15 cellular contexts compared by ENCODE assay signal in the genomic region with DNA sequence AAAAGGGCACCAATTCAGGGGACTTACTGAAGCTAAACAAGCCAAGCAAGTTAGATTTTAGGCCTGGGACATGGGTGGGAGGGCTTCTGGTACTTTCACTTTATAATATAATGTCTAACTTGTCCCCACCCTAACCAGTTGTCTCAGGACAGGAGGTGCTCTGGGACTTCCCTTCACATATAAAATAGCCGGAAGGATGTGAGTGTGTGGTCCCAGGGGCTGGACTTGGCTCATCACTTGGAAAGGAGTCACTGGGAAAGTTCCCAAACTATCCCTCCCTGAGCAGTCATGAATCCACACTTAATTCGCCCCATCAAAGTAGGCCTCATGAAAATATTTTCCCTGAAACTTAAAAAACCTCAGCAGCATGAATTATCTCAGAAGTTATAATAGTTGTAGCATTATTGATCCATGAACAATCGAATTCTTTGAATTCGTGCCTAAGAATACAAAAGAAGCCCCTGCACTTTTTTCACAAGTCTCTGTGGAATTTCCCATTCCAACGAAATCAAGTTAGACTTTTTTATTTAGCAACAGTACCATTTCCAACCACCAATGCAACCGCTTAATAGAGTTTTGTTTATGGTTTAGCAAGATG.
DNase-seq lines count a peak whose midpoint lies in the region; ATAC-seq, FAIRE-seq and TF ChIP-seq lines count a peak whose summit lies in the region.
"Had no signal": no experiment of that assay in that cellular context is flagged by ENCODE, and none has a peak within 500 bp of the region (broad histone marks: within the 10 kb centered on the region; RNA-seq: fewer than 3 reads in every experiment).

No MANE protein-coding gene starts in this region.

- no peaks in the 10 kb centered on the region for H3K36me3 ChIP-seq in astrocyte (ENCODE audit: insufficient read depth, low read length)

- no peaks in the 10 kb centered on the region for H3K79me2 ChIP-seq in astrocyte (ENCODE audit: insufficient read depth, low read length)

- peak; percentile 81 for DNase-seq in astrocyte (ENCODE audit: low read depth)
- DNase-seq in left cardiac atrium = peak; percentile 59
- peak; percentile 78 for DNase-seq in stromal cell of bone marrow (ENCODE audit: low read depth)
- no peak for DNase-seq in COR-L47 (lab: John Stamatoyannopoulos, UW)
- DNase-seq in NCI-H1694 (lab: John Stamatoyannopoulos, UW) = no peak
- no peak for DNase-seq in stimulated activated naive B cell treated with anti-CD40 and anti-IgM and Interleukin-4, amounts not matched to agents 10 μg/mL and 1 μg/mL and 100 μg/mL, for 72 hours
- no peak for DNase-seq in middle frontal gyrus (ENCODE audit: extremely low spot score, low spot score)
- DNase-seq: activated B cell treated with CpG ODN at 0.5 μM for 24 hours; activated naive CD4-positive, alpha-beta T cell; DMS 273 treated with DMSO at 0.1 percent for 48 hours; NCI-H2081 treated with DMSO at 0.1 percent for 48 hours; PC-9; stimulated activated CD4-positive, alpha-beta T cell treated with anti-CD3 and anti-CD28 coated beads, Interleukin-15, amount 100 ng/mL, for 24 hours had no signal

- no peak for TF ChIP-seq CTCF in astrocyte (IDR thresholded peaks at IDR 0.05; ENCODE audit: insufficient read depth, low read depth, low read length)

- H3K27me3 Mint-ChIP-seq in astrocyte (ENCODE audit: low read depth, unreplicated experiment) = peaks cover 3% of the 10 kb centered on the region
- H3K27me3 Mint-ChIP-seq in stimulated activated naive B cell treated with anti-CD40 and anti-IgM and Interleukin-4, amounts not matched to agents 10 μg/mL and 1 μg/mL and 100 μg/mL, for 72 hours = peaks cover 0 to 10% of the 10 kb centered on the region in 2 donors
- H3K27me3 Mint-ChIP-seq: activated B cell treated with CpG ODN at 0.5 μM for 24 hours had no signal

- H3K9me3 ChIP-seq in astrocyte (ENCODE audit: insufficient read depth, low read depth, low read length) = no peaks in the 10 kb centered on the region

- H3K9me3 Mint-ChIP-seq in astrocyte (ENCODE audit: unreplicated experiment) = no peaks in the 10 kb centered on the region
- H3K9me3 Mint-ChIP-seq in stimulated activated naive B cell treated with anti-CD40 and anti-IgM and Interleukin-4, amounts not matched to agents 10 μg/mL and 1 μg/mL and 100 μg/mL, for 72 hours = no peaks in the 10 kb centered on the region
- H3K9me3 Mint-ChIP-seq: activated B cell treated with CpG ODN at 0.5 μM for 24 hours had no signal

- ATAC-seq in GM18508 (IDR thresholded peaks at IDR 0.05; ENCODE audit: insufficient read depth, unreplicated experiment) (peak; percentile 83), left cardiac atrium (peak; percentile 70 to 83)
- ATAC-seq in stimulated activated naive B cell treated with anti-CD40 and anti-IgM and Interleukin-4, amounts not matched to agents 10 μg/mL and 1 μg/mL and 100 μg/mL, for 72 hours (replicated peaks) = no peak

- H3K27me3 ChIP-seq in astrocyte (ENCODE audit: insufficient read depth, low read length) = no peaks in the 10 kb centered on the region

- H3K4me1 Mint-ChIP-seq in astrocyte (ENCODE audit: low read depth, unreplicated experiment) = peaks cover 10% of the 10 kb centered on the region
- H3K4me1 Mint-ChIP-seq in stimulated activated naive B cell treated with anti-CD40 and anti-IgM and Interleukin-4, amounts not matched to agents 10 μg/mL and 1 μg/mL and 100 μg/mL, for 72 hours = no peaks in the 10 kb centered on the region
- H3K4me1 Mint-ChIP-seq: activated B cell treated with CpG ODN at 0.5 μM for 24 hours had no signal

- no peak overlapping the region for H2AFZ ChIP-seq in astrocyte (ENCODE audit: low read depth, low read length)
- H2AFZ ChIP-seq: PC-9 had no signal

- no peaks in the 10 kb centered on the region for H3K36me3 Mint-ChIP-seq in astrocyte (ENCODE audit: low read depth, unreplicated experiment)
- no peaks in the 10 kb centered on the region for H3K36me3 Mint-ChIP-seq in stimulated activated naive B cell treated with anti-CD40 and anti-IgM and Interleukin-4, amounts not matched to agents 10 μg/mL and 1 μg/mL and 100 μg/mL, for 72 hours

- peak overlapping the region; percentile 4 for H3K4me2 ChIP-seq in astrocyte (ENCODE audit: low read length)
- H3K4me2 ChIP-seq: PC-9 had no signal

- no peak overlapping the region for H3K9ac ChIP-seq in astrocyte (ENCODE audit: low read length)

- peaks cover 3% of the 10 kb centered on the region for H3K4me1 ChIP-seq in astrocyte (ENCODE audit: insufficient read depth, low read length)

- intact Hi-C loops in left cardiac atrium (cut with DNase I) = no loop called here

- no peak overlapping the region for H3K4me3 Mint-ChIP-seq in astrocyte (ENCODE audit: unreplicated experiment)
- no peak overlapping the region for H3K4me3 Mint-ChIP-seq in stimulated activated naive B cell treated with anti-CD40 and anti-IgM and Interleukin-4, amounts not matched to agents 10 μg/mL and 1 μg/mL and 100 μg/mL, for 72 hours
- H3K4me3 Mint-ChIP-seq: activated B cell treated with CpG ODN at 0.5 μM for 24 hours had no signal

- H4K20me1 ChIP-seq in astrocyte (ENCODE audit: insufficient read depth, low read length) = no peaks in the 10 kb centered on the region

- H3K27ac Mint-ChIP-seq in astrocyte (ENCODE audit: unreplicated experiment) = no peak overlapping the region
- no peak overlapping the region for H3K27ac Mint-ChIP-seq in stimulated activated naive B cell treated with anti-CD40 and anti-IgM and Interleukin-4, amounts not matched to agents 10 μg/mL and 1 μg/mL and 100 μg/mL, for 72 hours
- H3K27ac Mint-ChIP-seq: activated B cell treated with CpG ODN at 0.5 μM for 24 hours had no signal

- no peak overlapping the region for H3K27ac ChIP-seq in astrocyte (ENCODE audit: low read depth, low read length)
- H3K27ac ChIP-seq: epithelial cell of prostate, PC-9 had no signal

- H3K4me3 ChIP-seq in astrocyte (ENCODE audit: insufficient read depth, low read depth, low read length) = no peak overlapping the region
- H3K4me3 ChIP-seq: PC-9 had no signal

- FAIRE-seq in astrocyte (lab: Jason Lieb, UNC) = peak; percentile 32

Comparison
In these comparisons a context has a peak if more than half of its experiments do, and no peak if none do; other contexts are left out.
1. ATAC-seq: peak in GM18508 (single experiment) and left cardiac atrium (2 of 2); none in stimulated activated naive B cell treated with anti-CD40 and anti-IgM and Interleukin-4, amounts not matched to agents 10 μg/mL and 1 μg/mL and 100 μg/mL, for 72 hours (0 of 2).
2. DNase-seq: peak in astrocyte (single experiment), left cardiac atrium (single experiment) and stromal cell of bone marrow (single experiment); none in COR-L47 (single experiment), NCI-H1694 (single experiment), stimulated activated naive B cell treated with anti-CD40 and anti-IgM and Interleukin-4, amounts not matched to agents 10 μg/mL and 1 μg/mL and 100 μg/mL, for 72 hours (single experiment) and middle frontal gyrus (single experiment).